ENCODE assay signal across 12 cellular contexts in genomic region chr16:32645278-32645908, GRCh38. TPM values are rescaled to one million over a fixed set of nuclear protein-coding genes. Genes with fewer than 3 reads are reported as not detected.
DNase-seq lines count a peak whose midpoint lies in the region; ATAC-seq, FAIRE-seq and TF ChIP-seq lines count a peak whose summit lies in the region.
"Not testable (repeated sequence)": the region's sequence is repeated elsewhere in the genome, so short reads cannot be mapped to it uniquely, and the experiment has no call there.
"Had no signal": no experiment of that assay in that cellular context is flagged by ENCODE, and none has a peak within 500 bp of the region (broad histone marks: within the 10 kb centered on the region; RNA-seq: fewer than 3 reads in every experiment).

No MANE protein-coding gene starts in this region.

- peak overlapping the region; percentile 46; the same call in 1 of the 2 replicates for H3K27ac ChIP-seq in PC-9
- not testable (repeated sequence) for H3K27ac ChIP-seq in K562 (ENCODE audit: extremely low read depth, low read depth, low read length); HepG2 (ENCODE audit: extremely low read length, insufficient read depth, low read length)

- in situ Hi-C loops in K562 (cut with MboI); HepG2 (cut with HindIII; ENCODE audit: extremely low pct_ligation_motif_present, low pct_unique_long_range_greater_than_20kb): not testable (repeated sequence)

- not testable (repeated sequence) for H3K4me2 ChIP-seq in PC-9; K562 (ENCODE audit: insufficient read depth, low read length); HepG2 (ENCODE audit: low read depth, low read length)

- H2AFZ ChIP-seq in PC-9; K562 (ENCODE audit: low read depth, low read length); HepG2 (ENCODE audit: low read length): not testable (repeated sequence)

- H3K27me3 Mint-ChIP-seq in Caco-2 (ENCODE audit: insufficient read depth, unreplicated experiment); activated CD8-positive, alpha-beta T cell treated with anti-CD3 and anti-CD28 coated beads, Interleukin-2, amount 10 ng/mL, durations not matched to agents 7 days and 5 days (ENCODE audit: low read depth): not testable (repeated sequence)
- peaks cover 0 to 12% of the 10 kb centered on the region in 2 donors for H3K27me3 Mint-ChIP-seq in stimulated activated naive B cell treated with anti-CD40 and anti-IgM and Interleukin-4, amounts not matched to agents 10 μg/mL and 1 μg/mL and 100 μg/mL, for 72 hours

- H3K9me1 ChIP-seq in K562 (ENCODE audit: control insufficient read depth, insufficient read depth, low read length): not testable (repeated sequence)

- not testable (repeated sequence) for FAIRE-seq in K562 (lab: Jason Lieb, UNC); HepG2 (lab: Jason Lieb, UNC)

- not testable (repeated sequence) for H3F3A ChIP-seq in PC-9 (ENCODE audit: insufficient read depth, low read depth)

- TF ChIP-seq RAD21 in K562 (CRISPR knock-in tag; conservative IDR thresholded peaks at IDR 0.05 in 1 of 2, IDR thresholded peaks at IDR 0.05 in 1 of 2); HepG2 (CRISPR knock-in tag; IDR thresholded peaks at IDR 0.05): not testable (repeated sequence)

- not testable (repeated sequence) for H3K9me3 ChIP-seq in Caco-2; PC-9 (ENCODE audit: insufficient read depth, low read depth); K562 (replicated peaks; ENCODE audit: control insufficient read depth, insufficient read depth, low read depth, low read length); HepG2 (ENCODE audit: low read length)

- not testable (repeated sequence) for DNase-seq in Caco-2; activated CD8-positive, alpha-beta T cell treated with anti-CD3 and anti-CD28 coated beads, Interleukin-2, amount 10 ng/mL, durations not matched to agents 7 days and 5 days; activated naive CD4-positive, alpha-beta T cell treated with anti-CD3 and anti-CD28 coated beads, Interleukin-2, amount 50 U/mL, for 72 hours (ENCODE audit: low spot score in 2 of 2); K562 (ENCODE audit: extremely low read depth in 1 of 4, low spot score in 3 of 4); HepG2 (ENCODE audit: low spot score); stimulated activated naive B cell treated with anti-CD40 and anti-IgM and Interleukin-4, amounts not matched to agents 10 μg/mL and 1 μg/mL and 100 μg/mL, for 72 hours
- peak in 1 of 2 experiments; percentile 22 for DNase-seq in PC-9

- CTCF ChIA-PET in Caco-2 (lab: Charles Lee); PC-9 (lab: Charles Lee); activated CD8-positive, alpha-beta T cell treated with anti-CD3 and anti-CD28 coated beads, Interleukin-2, amount 10 ng/mL, durations not matched to agents 7 days and 5 days (lab: Charles Lee); K562 (lab: Yijun Ruan, JAX; ENCODE audit: low intra/inter-chr PET ratio); HepG2 (lab: Yijun Ruan, JAX; ENCODE audit: low intra/inter-chr PET ratio, low total read pairs): not testable (repeated sequence)

- H4K20me1 ChIP-seq in PC-9 (ENCODE audit: insufficient read depth); K562 (replicated peaks; ENCODE audit: control insufficient read depth, insufficient read depth, low read length); HepG2 (ENCODE audit: insufficient read depth, low read length): not testable (repeated sequence)

- H3K27me3 ChIP-seq in Caco-2 (replicated peaks; ENCODE audit: control insufficient read depth, insufficient read depth, low read length); PC-9 (ENCODE audit: insufficient read depth, low read depth); K562 (ENCODE audit: control insufficient read depth in 2 of 2, insufficient read depth in 2 of 2, low read length in 2 of 2); HepG2 (ENCODE audit: control insufficient read depth in 1 of 2, insufficient read depth in 2 of 2, low read length in 2 of 2): not testable (repeated sequence)

- POLR2A ChIA-PET in Caco-2 (lab: Charles Lee); PC-9 (lab: Charles Lee; ENCODE audit: unreplicated experiment); activated CD8-positive, alpha-beta T cell treated with anti-CD3 and anti-CD28 coated beads, Interleukin-2, amount 10 ng/mL, durations not matched to agents 7 days and 5 days (lab: Charles Lee); K562 (lab: Yijun Ruan, JAX); HepG2 (lab: Yijun Ruan, JAX): not testable (repeated sequence)

- WGBS in K562 (ENCODE audit: insufficient coverage, low coverage, missing lambda C conversion rate): 0% methylated on average over 2 of the region's 6 CpGs
- 8% methylated on average over 6 of the region's 6 CpGs for WGBS in HepG2 (ENCODE audit: low lambda C conversion rate)

- not testable (repeated sequence) for H3K9ac ChIP-seq in K562 (ENCODE audit: insufficient read depth in 1 of 2, low read depth in 2 of 2, low read length in 2 of 2); HepG2 (ENCODE audit: insufficient read depth, low read depth, low read length)

- not testable (repeated sequence) for BruUV-seq in Caco-2 (replicated peaks; lab: Mats Ljungman, UMichigan); PC-9 (replicated peaks; lab: Mats Ljungman, UMichigan); K562 (replicated peaks; lab: Mats Ljungman, UMichigan); HepG2 (replicated peaks; lab: Mats Ljungman, UMichigan)

- peaks cover 25% of the 10 kb centered on the region for H3K36me3 Mint-ChIP-seq in Caco-2 (ENCODE audit: insufficient read depth, unreplicated experiment)
- H3K36me3 Mint-ChIP-seq in activated CD8-positive, alpha-beta T cell treated with anti-CD3 and anti-CD28 coated beads, Interleukin-2, amount 10 ng/mL, durations not matched to agents 7 days and 5 days (ENCODE audit: low read depth): not testable (repeated sequence)
- H3K36me3 Mint-ChIP-seq in activated naive CD4-positive, alpha-beta T cell treated with anti-CD3 and anti-CD28 coated beads, Interleukin-2, amount 50 U/mL, for 72 hours: peaks cover 12 to 15% of the 10 kb centered on the region in 2 donors
- peaks cover 15 to 18% of the 10 kb centered on the region in 2 donors for H3K36me3 Mint-ChIP-seq in stimulated activated naive B cell treated with anti-CD40 and anti-IgM and Interleukin-4, amounts not matched to agents 10 μg/mL and 1 μg/mL and 100 μg/mL, for 72 hours

- ATAC-seq in activated CD8-positive, alpha-beta T cell treated with anti-CD3 and anti-CD28 coated beads, Interleukin-2, amount 10 ng/mL, durations not matched to agents 7 days and 5 days; activated naive CD4-positive, alpha-beta T cell treated with anti-CD3 and anti-CD28 coated beads, Interleukin-2, amount 50 U/mL, for 72 hours; K562; HepG2; stimulated activated naive B cell treated with anti-CD40 and anti-IgM and Interleukin-4, amounts not matched to agents 10 μg/mL and 1 μg/mL and 100 μg/mL, for 72 hours (replicated peaks): not testable (repeated sequence)

- TF ChIP-seq POLR2A in K562 (conservative IDR thresholded peaks at IDR 0.05); HepG2 (IDR thresholded peaks at IDR 0.05; ENCODE audit: insufficient read depth in 1 of 2, low read depth in 2 of 2, low read length in 2 of 2): not testable (repeated sequence)

- intact Hi-C loops in Caco-2 (cut with micrococcal nuclease; ENCODE audit: unreplicated experiment); PC-9 (cut with micrococcal nuclease; ENCODE audit: unreplicated experiment); K562 (cut with micrococcal nuclease); HepG2 (cut with micrococcal nuclease; ENCODE audit: unreplicated experiment): not testable (repeated sequence)

- not testable (repeated sequence) for H3K9me2 ChIP-seq in PC-9 (ENCODE audit: insufficient read depth)

- H3K79me2 ChIP-seq in PC-9 (ENCODE audit: low read depth); K562 (ENCODE audit: control insufficient read depth, insufficient read depth, low read length); HepG2 (ENCODE audit: insufficient read depth, low read length): not testable (repeated sequence)

- TF ChIP-seq EP300 in K562 (IDR thresholded peaks at IDR 0.05; ENCODE audit: low read length); HepG2 (IDR thresholded peaks at IDR 0.05; ENCODE audit: low read depth in 2 of 2, low read length in 2 of 2); HepG2 (CRISPR knock-in tag; IDR thresholded peaks at IDR 0.05; ENCODE audit: borderline replicate concordance): not testable (repeated sequence)

- H3K4me1 ChIP-seq in Caco-2; PC-9 (replicated peaks; ENCODE audit: insufficient read depth); K562 (replicated peaks in 1 of 2; ENCODE audit: control insufficient read depth in 2 of 2, insufficient read depth in 2 of 2, low read length in 2 of 2); HepG2 (ENCODE audit: insufficient read depth, low read length): not testable (repeated sequence)

- H3K9me3 Mint-ChIP-seq in Caco-2 (ENCODE audit: unreplicated experiment): peaks cover 34% of the 10 kb centered on the region
- peaks cover 10% of the 10 kb centered on the region for H3K9me3 Mint-ChIP-seq in activated CD8-positive, alpha-beta T cell treated with anti-CD3 and anti-CD28 coated beads, Interleukin-2, amount 10 ng/mL, durations not matched to agents 7 days and 5 days (ENCODE audit: insufficient read depth)
- peaks cover 21 to 22% of the 10 kb centered on the region in 2 donors for H3K9me3 Mint-ChIP-seq in activated naive CD4-positive, alpha-beta T cell treated with anti-CD3 and anti-CD28 coated beads, Interleukin-2, amount 50 U/mL, for 72 hours
- H3K9me3 Mint-ChIP-seq in stimulated activated naive B cell treated with anti-CD40 and anti-IgM and Interleukin-4, amounts not matched to agents 10 μg/mL and 1 μg/mL and 100 μg/mL, for 72 hours: peaks cover 15 to 17% of the 10 kb centered on the region in 2 donors

- not testable (repeated sequence) for TF ChIP-seq CTCF in Caco-2 (IDR thresholded peaks at IDR 0.05; ENCODE audit: insufficient read depth in 1 of 2, low read depth in 1 of 2, low read length in 1 of 2, severe bottlenecking in 1 of 2, unreplicated experiment in 1 of 2); PC-9 (conservative IDR thresholded peaks at IDR 0.05); K562 (IDR thresholded peaks at IDR 0.05 in 2 of 3, conservative IDR thresholded peaks at IDR 0.05 in 1 of 3; ENCODE audit: insufficient read depth in 2 of 3, low read depth in 1 of 3, low read length in 3 of 3); HepG2 (CRISPR knock-in tag; IDR thresholded peaks at IDR 0.05)

- H3K4me1 Mint-ChIP-seq in Caco-2 (ENCODE audit: low read depth, unreplicated experiment); activated CD8-positive, alpha-beta T cell treated with anti-CD3 and anti-CD28 coated beads, Interleukin-2, amount 10 ng/mL, durations not matched to agents 7 days and 5 days (ENCODE audit: low read depth); stimulated activated naive B cell treated with anti-CD40 and anti-IgM and Interleukin-4, amounts not matched to agents 10 μg/mL and 1 μg/mL and 100 μg/mL, for 72 hours: not testable (repeated sequence)

- H3K36me3 ChIP-seq in Caco-2 (ENCODE audit: control insufficient read depth, insufficient read depth, low read length); PC-9 (ENCODE audit: low read depth); K562 (ENCODE audit: control insufficient read depth, insufficient read depth, low read length); HepG2 (replicated peaks in 1 of 2; ENCODE audit: control insufficient read depth in 1 of 2, insufficient read depth in 2 of 2, low read length in 2 of 2): not testable (repeated sequence)

- not testable (repeated sequence) for H3K4me3 Mint-ChIP-seq in Caco-2 (ENCODE audit: unreplicated experiment); activated CD8-positive, alpha-beta T cell treated with anti-CD3 and anti-CD28 coated beads, Interleukin-2, amount 10 ng/mL, durations not matched to agents 7 days and 5 days
- peak overlapping the region in 1 of 2 donors; percentile 17 for H3K4me3 Mint-ChIP-seq in stimulated activated naive B cell treated with anti-CD40 and anti-IgM and Interleukin-4, amounts not matched to agents 10 μg/mL and 1 μg/mL and 100 μg/mL, for 72 hours

- H3K27ac Mint-ChIP-seq in Caco-2 (ENCODE audit: unreplicated experiment): peak overlapping the region; percentile 12
- peak overlapping the region; percentile 21 for H3K27ac Mint-ChIP-seq in activated CD8-positive, alpha-beta T cell treated with anti-CD3 and anti-CD28 coated beads, Interleukin-2, amount 10 ng/mL, durations not matched to agents 7 days and 5 days
- H3K27ac Mint-ChIP-seq in activated naive CD4-positive, alpha-beta T cell treated with anti-CD3 and anti-CD28 coated beads, Interleukin-2, amount 50 U/mL, for 72 hours: peak overlapping the region; percentile 62 to 84
- peak overlapping the region; percentile 7 for H3K27ac Mint-ChIP-seq in stimulated activated naive B cell treated with anti-CD40 and anti-IgM and Interleukin-4, amounts not matched to agents 10 μg/mL and 1 μg/mL and 100 μg/mL, for 72 hours

- H3K4me3 ChIP-seq in Caco-2 (ENCODE audit: low read depth, low read length); PC-9; K562; HepG2 (replicated peaks in 1 of 3; ENCODE audit: insufficient read depth in 1 of 3, low read depth in 2 of 3, low read length in 3 of 3): not testable (repeated sequence)

RNA-seq across cellular contexts. Expression of gene TP53TG3, which starts 30.6 kb away (rescaled TPM):
- total RNA-seq in Caco-2 (2022) (not detected in 2 replicates), PC-9 (2021) (not detected in 2 replicates), K562 (2014; rRNA removed) (2.0 and 5.0 TPM in 2 replicates), K562 (2014; rRNA removed; fragmentation: Illumina TruSeq; extraction: Trizol) (3.8 and 4.1 TPM in 2 replicates), K562 (2015; rRNA removed; fragmentation: Illumina TruSeq; extraction: Trizol) (7.5 and 8.4 TPM in 2 replicates), K562 (2021) (2.8 TPM in 2 replicates), HepG2 (2016; rRNA removed; fragmentation: Illumina TruSeq; extraction: Trizol) (not detected in 2 replicates)
- total RNA-seq in activated CD8-positive, alpha-beta T cell treated with anti-CD3 and anti-CD28 coated beads, Interleukin-2, amount 10 ng/mL, durations not matched to agents 7 days and 5 days: not detected
- not detected for total RNA-seq in activated naive CD4-positive, alpha-beta T cell treated with anti-CD3 and anti-CD28 coated beads, Interleukin-2, amount 50 U/mL, for 72 hours
- 0.65 TPM in 1 of 2 replicates, not detected in the other for total RNA-seq in K562 (2011; cell fraction: chromatin; rRNA removed; ENCODE audit: low replicate concordance)
- 7.2 and 8.4 TPM in 2 replicates for total RNA-seq in K562 (2011; cell fraction: nucleolus; rRNA removed)
- 2.7 and 3.8 TPM in 2 replicates for total RNA-seq in K562 (2011; cell fraction: nucleoplasm; rRNA removed)
- polyA plus RNA-seq in K562 (2011; rRNA removed) (0.64 and 2.3 TPM in 2 replicates), K562 (2014; fragmentation: Illumina TruSeq; extraction: Trizol) (4.1 and 6.0 TPM in 2 replicates), K562 (2014; fragmentation: Nextera tagmentation; extraction: Ambion mirVana) (10 to 100 TPM; 13.3 to 19.0 TPM), K562 (2014; rRNA removed) (1.5 and 3.6 TPM in 2 replicates), HepG2 (2011; rRNA removed) (not detected in 2 replicates)
- polyA plus RNA-seq in K562 (2011; cell fraction: cytosol; rRNA removed): 2.1 and 5.6 TPM in 2 replicates
- 10.9 and 11.7 TPM in 2 replicates for polyA plus RNA-seq in K562 (2011; cell fraction: nucleus; rRNA removed)
- polyA plus RNA-seq in K562 (2012): 4.7 and 6.0 TPM in 2 replicates
- polyA minus RNA-seq in K562 (2011; rRNA and poly(A)+ RNA removed): 1.0 and 1.4 TPM in 2 replicates
- not detected in 2 replicates for polyA minus RNA-seq in K562 (2011; cell fraction: cytosol; rRNA and poly(A)+ RNA removed)
- 4.7 and 9.3 TPM in 2 replicates for polyA minus RNA-seq in K562 (2011; cell fraction: nucleus; rRNA and poly(A)+ RNA removed)
- total RNA-seq in HepG2 (2016; cell fraction: cytosol; rRNA removed; fragmentation: Illumina TruSeq; extraction: Trizol; ENCODE audit: low read depth): not detected in 2 replicates
- not detected in 2 replicates for total RNA-seq in HepG2 (2016; cell fraction: insoluble cytoplasmic fraction; rRNA removed; fragmentation: Illumina TruSeq; extraction: Trizol)
- total RNA-seq in HepG2 (2016; cell fraction: membrane; rRNA removed; fragmentation: Illumina TruSeq; extraction: Trizol): not detected in 2 replicates
- total RNA-seq in HepG2 (2016; cell fraction: nucleus; rRNA removed; fragmentation: Illumina TruSeq; extraction: Trizol): not detected in 2 replicates
- not detected in 2 replicates for polyA plus RNA-seq in HepG2 (2011; cell fraction: cytosol; rRNA removed)
- polyA plus RNA-seq in HepG2 (2011; cell fraction: nucleus; rRNA removed): not detected in 2 replicates
- not detected in 2 replicates for polyA plus RNA-seq in HepG2 (2012)
- not detected in 2 replicates for polyA plus RNA-seq in HepG2 (2016; cell fraction: cytosol; fragmentation: Illumina TruSeq; extraction: Trizol; ENCODE audit: low read depth)
- not detected in 2 replicates for polyA plus RNA-seq in HepG2 (2016; cell fraction: insoluble cytoplasmic fraction; fragmentation: Illumina TruSeq; extraction: Trizol; ENCODE audit: low read depth)
- polyA plus RNA-seq in HepG2 (2016; cell fraction: membrane; fragmentation: Illumina TruSeq; extraction: Trizol; ENCODE audit: low read depth): not detected in 2 replicates
- polyA plus RNA-seq in HepG2 (2016; cell fraction: nucleus; fragmentation: Illumina TruSeq; extraction: Trizol; ENCODE audit: insufficient read depth, low read depth): not detected in 2 replicates
- polyA minus RNA-seq in HepG2 (2011; rRNA and poly(A)+ RNA removed; ENCODE audit: low replicate concordance): not detected in 2 replicates
- polyA minus RNA-seq in HepG2 (2011; cell fraction: cytosol; rRNA and poly(A)+ RNA removed): not detected in 2 replicates
- not detected in 2 replicates for polyA minus RNA-seq in HepG2 (2011; cell fraction: nucleus; rRNA and poly(A)+ RNA removed)
- total RNA-seq: A673; CD8-positive, alpha-beta T cell; H9 had no signal
- polyA plus RNA-seq: BJ, CD14-positive monocyte had no signal

Comparison
In these comparisons a context has a peak if more than half of its experiments do, and no peak if none do; other contexts are left out.
1. H3K27ac Mint-ChIP-seq: peak in every context shown above with its lines; median percentile 73 in activated naive CD4-positive, alpha-beta T cell treated with anti-CD3 and anti-CD28 coated beads, Interleukin-2, amount 50 U/mL, for 72 hours; 21 in activated CD8-positive, alpha-beta T cell treated with anti-CD3 and anti-CD28 coated beads, Interleukin-2, amount 10 ng/mL, durations not matched to agents 7 days and 5 days; 12 in Caco-2; 7 in stimulated activated naive B cell treated with anti-CD40 and anti-IgM and Interleukin-4, amounts not matched to agents 10 μg/mL and 1 μg/mL and 100 μg/mL, for 72 hours.